28 cellular contexts compared by ENCODE assay signal in genomic region chr21:33770542-33770941, GRCh38.
"Had no signal": no experiment of that assay in that cellular context is flagged by ENCODE, and none has a peak within 500 bp of the region (broad histone marks: within the 10 kb centered on the region; RNA-seq: fewer than 3 reads in every experiment).

No MANE protein-coding gene starts in this region.

- H3K4me3 ChIP-seq: colonic mucosa, coronary artery, dorsolateral prefrontal cortex, esophagus muscularis mucosa, esophagus squamous epithelium, gastrocnemius medialis, gastroesophageal sphincter, heart left ventricle, heart right ventricle had no signal

- H3K36me3 ChIP-seq: colonic mucosa had no signal

- ATAC-seq: effector memory CD8-positive, alpha-beta T cell; esophagus mucosa; foreskin keratinocyte; gastrocnemius medialis; gastroesophageal sphincter; heart left ventricle; heart right ventricle had no signal

- H3K9me3 ChIP-seq: colonic mucosa, esophagus muscularis mucosa, esophagus squamous epithelium, gastrocnemius medialis, gastroesophageal sphincter, heart left ventricle, heart right ventricle had no signal

- H3K27me3 ChIP-seq: colonic mucosa, dorsolateral prefrontal cortex, esophagus muscularis mucosa, esophagus squamous epithelium, foreskin keratinocyte, gastrocnemius medialis, gastroesophageal sphincter, heart left ventricle, heart right ventricle had no signal

- DNase-seq: colonic mucosa; cortex of kidney; dermis blood vessel endothelial cell; dorsolateral prefrontal cortex; effector CD4-positive, alpha-beta T cell; effector CD8-positive, alpha-beta T cell; effector memory CD4-positive, alpha-beta T cell; effector memory CD8-positive, alpha-beta T cell; endodermal cell; erythroblast; esophagus squamous epithelium; foreskin fibroblast; foreskin keratinocyte; foreskin melanocyte; gastrocnemius medialis; glutamatergic neuron; head of caudate nucleus; heart left ventricle; heart right ventricle had no signal

- FAIRE-seq: colon, endometrium, endothelial cell of umbilical vein, frontal cortex had no signal

- H3K27ac ChIP-seq: colonic mucosa, coronary artery, epithelial cell of prostate, esophagus muscularis mucosa, esophagus squamous epithelium, foreskin keratinocyte, gastrocnemius medialis, gastroesophageal sphincter, heart left ventricle, heart right ventricle had no signal

- H3K4me1 ChIP-seq: colonic mucosa, esophagus muscularis mucosa, esophagus squamous epithelium, foreskin keratinocyte, gastrocnemius medialis, gastroesophageal sphincter, heart left ventricle, heart right ventricle had no signal
